ENCODE assay signal across 20 cellular contexts in genomic region chr20:10402938-10403593, GRCh38. TPM values are rescaled to one million over a fixed set of nuclear protein-coding genes. Genes with fewer than 3 reads are reported as not detected.
A peak's percentile ranks its signal among the peaks of the same experiment; 100 is the strongest.
DNase-seq lines count a peak whose midpoint lies in the region; ATAC-seq and TF ChIP-seq lines count a peak whose summit lies in the region.
"Had no signal": no experiment of that assay in that cellular context is flagged by ENCODE, and none has a peak within 500 bp of the region (broad histone marks: within the 10 kb centered on the region; RNA-seq: fewer than 3 reads in every experiment).

No MANE protein-coding gene starts in this region.

- intact Hi-C loops in tibial artery (cut with DNase I; ENCODE audit: low total_unique reads) (no loop called here), upper lobe of right lung (cut with DNase I) (no loop called here)

- H3K4me1 ChIP-seq in tibial artery (no peaks in the 10 kb centered on the region), upper lobe of right lung (no peaks in the 10 kb centered on the region)
- H3K4me1 ChIP-seq: esophagus squamous epithelium, psoas muscle, SJSA1 had no signal

- H3K36me3 ChIP-seq in tibial artery (peaks cover 22 to 38% (median 24%) of the 10 kb centered on the region in 3 donors), upper lobe of right lung (peaks cover 17% of the 10 kb centered on the region)

- ATAC-seq in GM18502 (IDR thresholded peaks at IDR 0.05; ENCODE audit: poor library complexity, unreplicated experiment): peak; percentile 59
- ATAC-seq in GM21423 (IDR thresholded peaks at IDR 0.05; ENCODE audit: unreplicated experiment): peak; percentile 54
- ATAC-seq in HG03442 (IDR thresholded peaks at IDR 0.05; ENCODE audit: unreplicated experiment): peak; percentile 68
- ATAC-seq in upper lobe of right lung: no peak
- ATAC-seq in GM19023 (IDR thresholded peaks at IDR 0.05; ENCODE audit: unreplicated experiment): no peak
- ATAC-seq: psoas muscle had no signal

- no peaks in the 10 kb centered on the region for H3K9me3 ChIP-seq in tibial artery
- H3K9me3 ChIP-seq in upper lobe of right lung: no peaks in the 10 kb centered on the region
- H3K9me3 ChIP-seq: esophagus squamous epithelium, psoas muscle, SJSA1, thoracic aorta had no signal

- no peak for TF ChIP-seq CTCF in tibial artery (IDR thresholded peaks at IDR 0.05)
- no peak for TF ChIP-seq CTCF in upper lobe of right lung (IDR thresholded peaks at IDR 0.05)

- no peak overlapping the region for H3K4me3 ChIP-seq in tibial artery
- no peak overlapping the region for H3K4me3 ChIP-seq in upper lobe of right lung
- H3K4me3 ChIP-seq: esophagus squamous epithelium, psoas muscle, SJSA1, thoracic aorta had no signal

- H3K27ac ChIP-seq in tibial artery (no peak overlapping the region), upper lobe of right lung (no peak overlapping the region)
- H3K27ac ChIP-seq: brain microvascular endothelial cell, esophagus squamous epithelium, psoas muscle, SJSA1, thoracic aorta had no signal

- H3K27me3 ChIP-seq in tibial artery: no peaks in the 10 kb centered on the region
- no peaks in the 10 kb centered on the region for H3K27me3 ChIP-seq in upper lobe of right lung
- H3K27me3 ChIP-seq: brain microvascular endothelial cell, esophagus squamous epithelium, SJSA1 had no signal

- DNase-seq in fibroblast of peridontal ligament (ENCODE audit: extremely low read depth) (peak; percentile 61), tibial artery (no peak), upper lobe of right lung (no peak), dermis blood vessel endothelial cell (no peak)
- DNase-seq: activated CD4-positive, alpha-beta T cell treated with anti-CD3 and anti-CD28 coated beads, Interleukin-2, amount 10 ng/mL, durations not matched to agents 24 days and 14 days; activated effector memory CD4-positive, alpha-beta T cell treated with Interleukin-2 at 50 U/mL for 16 hours; brain microvascular endothelial cell; CD4-positive, CD25-positive, alpha-beta regulatory T cell; endodermal cell; esophagus squamous epithelium; mammary epithelial cell; NCI-H446 treated with DMSO at 0.1 percent for 48 hours; NK-92 treated with Interleukin-12 subunit alpha and Interleukin-12 subunit beta, amount 100 ng/mL, for 24 hours; psoas muscle had no signal

RNA-seq across cellular contexts. Expression of gene MKKS, which starts 31.0 kb away (rescaled TPM):
- 15.7 TPM for total RNA-seq in upper lobe of right lung
- 6.5 and 11.4 TPM in 2 replicates for total RNA-seq in dermis blood vessel endothelial cell

RNA-seq across cellular contexts. Expression of gene SLX4IP, which starts 32.0 kb away (rescaled TPM):
- 5.4 TPM for total RNA-seq in upper lobe of right lung
- 3.2 and 4.3 TPM in 2 replicates for total RNA-seq in dermis blood vessel endothelial cell

Comparison
In these comparisons a context has a peak if more than half of its experiments do, and no peak if none do; other contexts are left out.
1. ATAC-seq: peak in GM18502 (single experiment), GM21423 (single experiment) and HG03442 (single experiment); none in upper lobe of right lung (single experiment) and GM19023 (single experiment).